In the genomic region with DNA sequence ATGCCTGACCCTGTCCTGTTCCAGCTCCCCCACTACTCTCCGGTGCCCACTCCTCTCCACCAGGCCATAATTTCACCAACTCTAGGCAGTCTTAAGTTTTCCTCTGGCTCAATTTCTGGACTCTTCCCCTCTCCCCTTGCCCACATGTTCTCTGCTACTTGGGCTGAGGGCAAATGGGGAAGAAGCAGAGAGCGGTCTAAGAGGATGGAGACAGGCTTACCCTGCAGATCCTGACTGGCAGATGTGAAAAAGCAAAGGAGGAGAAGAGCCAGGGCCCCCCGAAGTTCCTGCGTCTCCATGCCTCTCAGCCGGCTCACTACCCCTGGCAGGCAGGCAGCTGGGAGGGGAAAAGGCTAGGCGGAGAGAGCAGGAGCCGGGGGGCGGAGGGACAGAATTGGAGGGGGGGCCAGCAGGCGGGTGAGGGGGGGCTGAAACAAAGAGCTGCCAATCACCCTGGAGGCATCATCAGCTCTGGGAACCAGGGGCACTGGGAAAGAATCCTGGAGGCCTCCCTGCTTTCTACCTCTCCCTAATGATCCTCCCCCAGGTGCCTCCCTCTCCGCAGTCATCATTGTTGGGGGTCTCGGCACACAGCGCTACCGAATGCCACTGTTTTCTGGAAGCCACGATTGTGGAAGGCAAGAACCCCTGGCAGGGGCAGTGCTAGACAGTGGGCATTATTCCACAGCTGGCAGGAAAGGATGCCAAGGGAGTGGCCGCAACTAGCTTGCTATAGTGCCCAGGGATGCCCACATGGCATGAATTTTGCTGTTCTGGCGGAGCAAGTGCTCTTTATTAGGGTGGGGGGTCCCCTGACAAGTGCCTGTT, we compare ENCODE assay signal across 1 cellular context.
TF ChIP-seq lines count a peak whose summit lies in the region.

A gene (minus strand): TSS at position 320 of the 828 bp plus-strand sequence. CDS start 21 bp downstream, at position 299.

TF ChIP-seq in IMR-90, 13 proteins besides CTCF, POLR2A, EP300 and RAD21 (continued from another document):
- TF ChIP-seq, protein P1, sequence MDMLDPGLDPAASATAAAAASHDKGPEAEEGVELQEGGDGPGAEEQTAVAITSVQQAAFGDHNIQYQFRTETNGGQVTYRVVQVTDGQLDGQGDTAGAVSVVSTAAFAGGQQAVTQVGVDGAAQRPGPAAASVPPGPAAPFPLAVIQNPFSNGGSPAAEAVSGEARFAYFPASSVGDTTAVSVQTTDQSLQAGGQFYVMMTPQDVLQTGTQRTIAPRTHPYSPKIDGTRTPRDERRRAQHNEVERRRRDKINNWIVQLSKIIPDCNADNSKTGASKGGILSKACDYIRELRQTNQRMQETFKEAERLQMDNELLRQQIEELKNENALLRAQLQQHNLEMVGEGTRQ (IDR thresholded peaks at IDR 0.05; ENCODE audit: low read depth, low read length): no peak
- no peak for TF ChIP-seq MXI1 (IDR thresholded peaks at IDR 0.05; ENCODE audit: borderline replicate concordance, low read depth, low read length)
- TF ChIP-seq CHD1 (IDR thresholded peaks at IDR 0.05; ENCODE audit: low read depth, low read length): no peak
- no peak for TF ChIP-seq MAZ (IDR thresholded peaks at IDR 0.05; ENCODE audit: borderline replicate concordance, low read depth, low read length)
- no peak for TF ChIP-seq FOS (IDR thresholded peaks at IDR 0.05; ENCODE audit: low read depth, low read length)
- TF ChIP-seq RCOR1 (IDR thresholded peaks at IDR 0.05; ENCODE audit: insufficient replicate concordance, low read length): no peak
- no peak for TF ChIP-seq RFX5 (IDR thresholded peaks at IDR 0.05; ENCODE audit: low read depth, low read length)
- TF ChIP-seq CEBPB (IDR thresholded peaks at IDR 0.05; ENCODE audit: low read depth, low read length): no peak
- no peak for TF ChIP-seq BHLHE40 (IDR thresholded peaks at IDR 0.05; ENCODE audit: low read depth, low read length)
